8 cellular contexts compared by ENCODE assay signal in the genomic region with DNA sequence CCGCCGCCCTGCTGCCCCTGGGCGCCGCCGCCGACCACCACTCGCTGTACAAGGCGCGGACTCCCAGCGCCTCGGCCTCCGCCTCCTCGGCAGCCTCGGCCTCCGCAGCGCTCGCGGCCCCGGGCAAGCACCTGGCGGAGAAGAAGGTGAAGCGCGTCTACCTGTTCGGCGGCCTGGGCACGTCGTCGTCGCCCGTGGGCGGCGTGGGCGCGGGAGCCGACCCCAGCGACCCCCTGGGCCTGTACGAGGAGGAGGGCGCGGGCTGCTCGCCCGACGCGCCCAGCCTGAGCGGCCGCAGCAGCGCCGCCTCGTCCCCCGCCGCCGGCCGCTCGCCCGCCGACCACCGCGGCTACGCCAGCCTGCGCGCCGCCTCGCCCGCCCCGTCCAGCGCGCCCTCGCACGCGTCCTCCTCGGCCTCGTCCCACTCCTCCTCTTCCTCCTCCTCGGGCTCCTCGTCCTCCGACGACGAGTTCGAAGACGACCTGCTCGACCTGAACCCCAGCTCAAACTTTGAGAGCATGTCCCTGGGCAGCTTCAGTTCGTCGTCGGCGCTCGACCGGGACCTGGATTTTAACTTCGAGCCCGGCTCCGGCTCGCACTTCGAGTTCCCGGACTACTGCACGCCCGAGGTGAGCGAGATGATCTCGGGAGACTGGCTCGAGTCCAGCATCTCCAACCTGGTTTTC. TPM values are rescaled to one million over a fixed set of nuclear protein-coding genes. Genes with fewer than 3 reads are reported as not detected.
DNase-seq lines count a peak whose midpoint lies in the region; ATAC-seq, FAIRE-seq and TF ChIP-seq lines count a peak whose summit lies in the region.

No MANE protein-coding gene starts in this region.

- peak overlapping the region in 5 of 6 donors; percentile 38 to 99 (median 96) for H3K27ac Mint-ChIP-seq in naive B cell

- H3K4me3 Mint-ChIP-seq in naive B cell, result peak overlapping the region in 7 of 8 donors; percentile 90 to 98 (median 93)

- DNase-seq in ACHN (peak; percentile 19), erythroblast (lab: John Stamatoyannopoulos, UW) (peak; percentile 31 to 47), naive B cell (peak; percentile 53), D721Med (ENCODE audit: insufficient read length, low spot score) (no peak), KG1 (lab: John Stamatoyannopoulos, UW) (no peak)

- peaks cover 0 to 12% (median 7%) of the 10 kb centered on the region in 3 donors for H3K27me3 Mint-ChIP-seq in naive B cell

- no peaks in the 10 kb centered on the region for H3K9me3 Mint-ChIP-seq in naive B cell

- FAIRE-seq in D721Med (lab: Jason Lieb, UNC), result no peak

- no peak for TF ChIP-seq POLR2A in erythroblast (IDR thresholded peaks at IDR 0.05; ENCODE audit: low read length)

- H3K4me3 ChIP-seq in GM12875 (ENCODE audit: low read depth, low read length), result peak overlapping the region; percentile 74
- peak overlapping the region; percentile 75 for H3K4me3 ChIP-seq in WI38 (ENCODE audit: low read depth, low read length)

- no peaks in the 10 kb centered on the region for H3K36me3 Mint-ChIP-seq in naive B cell

- H3K4me1 Mint-ChIP-seq in naive B cell, result peaks cover 20 to 21% (median 21%) of the 10 kb centered on the region in 3 donors

- in situ Hi-C loops in ACHN (cut with HindIII; ENCODE audit: low pct_ligation_motif_present, low pct_unique_long_range_greater_than_20kb, low sequenced_read_pairs), result no loop called here

- peak; percentile 40; the same call in 1 of the 2 replicates for TF ChIP-seq CTCF in GM12875 (IDR thresholded peaks at IDR 0.05; ENCODE audit: borderline replicate concordance, insufficient read depth, low read depth, low read length)
- no peak for TF ChIP-seq CTCF in WI38 (IDR thresholded peaks at IDR 0.05; ENCODE audit: low read depth, low read length)
- TF ChIP-seq CTCF in D721Med (IDR thresholded peaks at IDR 0.05; ENCODE audit: insufficient read depth, missing control alignments), result no peak

- ATAC-seq in HG03175 (IDR thresholded peaks at IDR 0.05; ENCODE audit: unreplicated experiment) (peak; percentile 29), naive B cell (ENCODE audit: low read depth in 2 of 2) (peak; percentile 19 to 23)

RNA-seq across cellular contexts. Expression of a gene that starts 1.9 kb away (rescaled TPM):
- 1 to 10 TPM; 1.8 to 4.6 (median 3.1) TPM for polyA plus RNA-seq in naive B cell (ENCODE audit: low read depth in 6 of 6)

Comparison
In these comparisons a context has a peak if more than half of its experiments do, and no peak if none do; other contexts are left out.
1. DNase-seq: peak in ACHN (single experiment), erythroblast (2 of 2) and naive B cell (single experiment); none in D721Med (single experiment) and KG1 (single experiment).